9 cellular contexts compared by ENCODE assay signal in genomic region chr13:51645154-51645650, GRCh38.
DNase-seq lines count a peak whose midpoint lies in the region; ATAC-seq, FAIRE-seq and TF ChIP-seq lines count a peak whose summit lies in the region.
"Had no signal": no experiment of that assay in that cellular context is flagged by ENCODE, and none has a peak within 500 bp of the region (broad histone marks: within the 10 kb centered on the region; RNA-seq: fewer than 3 reads in every experiment).

No MANE protein-coding gene starts in this region.

- no peak for TF ChIP-seq CTCF in DOHH2 (IDR thresholded peaks at IDR 0.05; ENCODE audit: low read depth, low read length, poor library complexity, severe bottlenecking)
- no peak for TF ChIP-seq CTCF in activated CD8-positive, alpha-beta T cell treated with anti-CD3 and anti-CD28 coated beads for 36 hours (IDR thresholded peaks at IDR 0.05)

- CTCF ChIA-PET in activated CD8-positive, alpha-beta T cell treated with anti-CD3 and anti-CD28 coated beads for 36 hours (lab: Charles Lee), result interaction anchor here (0.9 to 1.7 kb wide), 6 partner anchors 12 to 153 kb away, joined by 3 to 5 read pairs (median 4); no protein-coding TSS in a partner anchor

- peaks cover 26% of the 10 kb centered on the region for H3K4me1 ChIP-seq in DOHH2 (ENCODE audit: control insufficient read depth, low read length)

- peak overlapping the region; percentile 40 for H3K4me2 ChIP-seq in DOHH2 (ENCODE audit: low read length)
- H3K4me2 ChIP-seq: KMS-11 had no signal

- H3K27me3 Mint-ChIP-seq in activated CD8-positive, alpha-beta T cell treated with anti-CD3 and anti-CD28 coated beads for 36 hours, result no peaks in the 10 kb centered on the region
- no peaks in the 10 kb centered on the region for H3K27me3 Mint-ChIP-seq in stimulated activated naive CD8-positive, alpha-beta T cell treated with anti-CD3 and anti-CD28 coated beads, Interleukin-15, amount 100 ng/mL, for 72 hours

- no peaks in the 10 kb centered on the region for H3K9me2 ChIP-seq in DOHH2 (replicated peaks; ENCODE audit: control insufficient read depth, low read length)

- peak overlapping the region; percentile 15 for H3K4me3 Mint-ChIP-seq in activated CD8-positive, alpha-beta T cell treated with anti-CD3 and anti-CD28 coated beads for 36 hours
- peak overlapping the region; percentile 63 to 74 for H3K4me3 Mint-ChIP-seq in stimulated activated naive CD8-positive, alpha-beta T cell treated with anti-CD3 and anti-CD28 coated beads, Interleukin-15, amount 100 ng/mL, for 72 hours

- H3K4me3 ChIP-seq in DOHH2 (ENCODE audit: low read length), result no peak overlapping the region

- ATAC-seq in HG03432 (IDR thresholded peaks at IDR 0.05; ENCODE audit: unreplicated experiment), result peak; percentile 63
- ATAC-seq in activated CD8-positive, alpha-beta T cell treated with anti-CD3 and anti-CD28 coated beads for 36 hours, result peak; percentile 64
- ATAC-seq in stimulated activated naive CD8-positive, alpha-beta T cell treated with anti-CD3 and anti-CD28 coated beads, Interleukin-15, amount 100 ng/mL, for 72 hours, result peak; percentile 84

- no peak for FAIRE-seq in GM19239 (lab: Jason Lieb, UNC)

- peaks cover 41% of the 10 kb centered on the region for H3K4me1 Mint-ChIP-seq in activated CD8-positive, alpha-beta T cell treated with anti-CD3 and anti-CD28 coated beads for 36 hours (ENCODE audit: low read depth)
- peaks cover 47% of the 10 kb centered on the region for H3K4me1 Mint-ChIP-seq in stimulated activated naive CD8-positive, alpha-beta T cell treated with anti-CD3 and anti-CD28 coated beads, Interleukin-15, amount 100 ng/mL, for 72 hours

- no peaks in the 10 kb centered on the region for H4K20me1 ChIP-seq in DOHH2 (ENCODE audit: control insufficient read depth, insufficient read depth, low read depth, low read length)

- POLR2A ChIA-PET in activated CD8-positive, alpha-beta T cell treated with anti-CD3 and anti-CD28 coated beads for 36 hours (lab: Charles Lee), result interaction anchor here (0.6 to 1.4 kb wide), 5 partner anchors 12 to 194 kb away, joined by 3 to 5 read pairs (median 4); no protein-coding TSS in a partner anchor

- H3F3A ChIP-seq in DOHH2 (ENCODE audit: control insufficient read depth, insufficient read depth), result no peaks in the 10 kb centered on the region

- H3K36me3 ChIP-seq in DOHH2 (ENCODE audit: control insufficient read depth, low read length), result no peaks in the 10 kb centered on the region

- H3K36me3 Mint-ChIP-seq in activated CD8-positive, alpha-beta T cell treated with anti-CD3 and anti-CD28 coated beads for 36 hours (ENCODE audit: low read depth), result peaks cover 5% of the 10 kb centered on the region

- H3K79me2 ChIP-seq in DOHH2 (ENCODE audit: control insufficient read depth, low read length), result no peaks in the 10 kb centered on the region

- no peaks in the 10 kb centered on the region for H3K9me3 Mint-ChIP-seq in activated CD8-positive, alpha-beta T cell treated with anti-CD3 and anti-CD28 coated beads for 36 hours
- no peaks in the 10 kb centered on the region for H3K9me3 Mint-ChIP-seq in stimulated activated naive CD8-positive, alpha-beta T cell treated with anti-CD3 and anti-CD28 coated beads, Interleukin-15, amount 100 ng/mL, for 72 hours

- no peak overlapping the region for H3K27ac ChIP-seq in DOHH2 (ENCODE audit: low read depth, low read length)
- H3K27ac ChIP-seq: KMS-11 had no signal

- H3K9me3 ChIP-seq in DOHH2 (ENCODE audit: control insufficient read depth, insufficient read depth, low read length), result no peaks in the 10 kb centered on the region

- H3K27me3 ChIP-seq in DOHH2 (ENCODE audit: control insufficient read depth, low read length), result no peaks in the 10 kb centered on the region

- H3K27ac Mint-ChIP-seq in activated CD8-positive, alpha-beta T cell treated with anti-CD3 and anti-CD28 coated beads for 36 hours, result peak overlapping the region; percentile 89
- H3K27ac Mint-ChIP-seq in stimulated activated naive CD8-positive, alpha-beta T cell treated with anti-CD3 and anti-CD28 coated beads, Interleukin-15, amount 100 ng/mL, for 72 hours, result peak overlapping the region; percentile 96 to 99

- intact Hi-C loops in activated CD8-positive, alpha-beta T cell treated with anti-CD3 and anti-CD28 coated beads for 36 hours (cut with micrococcal nuclease), result no loop called here

- DNase-seq in activated CD8-positive, alpha-beta T cell treated with anti-CD3 and anti-CD28 coated beads for 36 hours, result peak; percentile 47
- peak; percentile 49 for DNase-seq in glomerular visceral epithelial cell (ENCODE audit: extremely low spot score)
- DNase-seq in stimulated activated naive CD8-positive, alpha-beta T cell treated with anti-CD3 and anti-CD28 coated beads, Interleukin-15, amount 100 ng/mL, for 72 hours, result peak; percentile 15 to 27
- no peak for DNase-seq in GM19239 (ENCODE audit: insufficient read length, low spot score)
- DNase-seq in NCI-H146 treated with DMSO at 0.1 percent for 48 hours (lab: John Stamatoyannopoulos, UW; ENCODE audit: unreplicated experiment), result no peak
- DNase-seq in NCI-H2227 treated with DMSO at 0.1 percent for 48 hours (lab: John Stamatoyannopoulos, UW), result no peak

Comparison
In these comparisons a context has a peak if more than half of its experiments do, and no peak if none do; other contexts are left out.
1. DNase-seq: peak in activated CD8-positive, alpha-beta T cell treated with anti-CD3 and anti-CD28 coated beads for 36 hours (single experiment), glomerular visceral epithelial cell (single experiment) and stimulated activated naive CD8-positive, alpha-beta T cell treated with anti-CD3 and anti-CD28 coated beads, Interleukin-15, amount 100 ng/mL, for 72 hours (2 of 2); none in GM19239 (single experiment), NCI-H146 treated with DMSO at 0.1 percent for 48 hours (single experiment) and NCI-H2227 treated with DMSO at 0.1 percent for 48 hours (single experiment).
2. Peak in every context shown above with its lines, with median percentiles within 50 percentile points of each other: ATAC-seq.